In the genomic region with DNA sequence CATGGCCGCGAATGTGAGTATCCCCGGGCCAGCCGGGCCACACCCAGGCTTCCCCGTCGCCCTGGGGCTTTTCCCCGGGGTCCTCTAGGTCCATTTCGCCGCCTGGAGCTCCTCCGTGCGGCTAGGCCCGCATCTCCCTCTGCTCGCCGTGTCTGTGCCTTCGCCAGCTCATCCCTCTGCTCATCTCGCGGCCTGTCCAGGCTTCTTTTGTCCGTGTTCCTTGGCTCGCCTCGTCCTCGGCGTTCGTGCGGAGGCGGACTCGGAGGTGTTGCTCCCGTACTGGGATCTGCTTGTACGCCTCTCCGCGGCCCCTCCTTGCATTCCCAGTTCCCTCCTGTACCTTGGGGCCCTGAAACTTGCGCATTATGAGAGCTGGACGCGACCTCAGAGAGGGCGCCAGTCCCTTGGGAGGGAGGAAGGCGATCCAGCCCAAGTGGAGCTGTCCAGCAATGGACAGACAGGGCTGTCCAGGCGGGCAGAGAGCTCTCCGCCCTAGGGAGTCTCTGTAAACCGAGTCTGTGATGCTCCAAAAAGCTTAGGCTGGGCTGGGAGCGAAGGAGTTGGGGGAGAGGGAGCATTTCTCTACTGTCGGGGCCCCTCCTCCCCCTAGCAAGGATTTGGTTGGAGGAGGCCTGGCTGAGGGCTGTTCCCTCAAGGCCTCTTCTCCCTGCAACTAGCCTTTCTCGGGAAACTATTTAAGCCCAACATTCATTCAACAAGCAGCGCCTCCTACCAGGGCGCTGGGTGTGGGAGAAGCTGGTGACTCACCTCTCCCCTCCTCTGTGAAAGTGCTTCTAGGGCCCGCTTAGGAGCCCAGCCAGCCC, we compare ENCODE assay signal across 8 cellular contexts. TPM values are rescaled to one million over a fixed set of nuclear protein-coding genes. Genes with fewer than 3 reads are reported as not detected.
DNase-seq lines count a peak whose midpoint lies in the region; ATAC-seq, FAIRE-seq and TF ChIP-seq lines count a peak whose summit lies in the region.

No MANE protein-coding gene starts in this region.

- H3K27me3 ChIP-seq in tibial nerve = no peaks in the 10 kb centered on the region

- no peak for TF ChIP-seq POLR2A in tibial nerve (IDR thresholded peaks at IDR 0.05)

- H3K4me1 ChIP-seq in tibial nerve = peaks cover 3 to 46% (median 27%) of the 10 kb centered on the region in 4 donors

- peak overlapping the region; percentile 69 to 98 (median 92) for H3K27ac ChIP-seq in tibial nerve

- H3K36me3 ChIP-seq in tibial nerve = peaks cover 0 to 49% (median 0%) of the 10 kb centered on the region in 3 donors

- WGBS in tibial nerve, 2 donors = 1% methylated on average over 34 to 35 of the region's 44 CpGs

- H3K9me3 ChIP-seq in tibial nerve = no peaks in the 10 kb centered on the region

- DNase-seq in AG09319 (ENCODE audit: extremely low read depth, low read depth) = peak; percentile 85
- peak; percentile 81 for DNase-seq in RCC 7860 (ENCODE audit: low spot score)
- DNase-seq in activated effector memory CD4-positive, alpha-beta T cell treated with anti-CD3 and anti-CD28 coated beads, Interleukin-2, amount 50 U/mL, for 16 hours = peak; percentile 88
- peak; percentile 85 for DNase-seq in glomerular visceral epithelial cell (ENCODE audit: extremely low spot score)
- DNase-seq in occipital lobe (lab: John Stamatoyannopoulos, UW) = peak; percentile 66
- peak in 1 of 2 donors; percentile 38 for DNase-seq in tibial nerve (ENCODE audit: low spot score in 2 of 2)

- FAIRE-seq in RCC 7860 (lab: Jason Lieb, UNC) = peak; percentile 7

- TF ChIP-seq EP300 in tibial nerve (IDR thresholded peaks at IDR 0.05) = peak in 1 of 2 donors; percentile 47

- peak; percentile 26 for ATAC-seq in GM19035 (IDR thresholded peaks at IDR 0.05; ENCODE audit: unreplicated experiment)
- peak; percentile 36 for ATAC-seq in HG03354 (IDR thresholded peaks at IDR 0.05; ENCODE audit: poor library complexity, severe bottlenecking, unreplicated experiment)

- TF ChIP-seq CTCF in AG09319 (IDR thresholded peaks at IDR 0.05; ENCODE audit: low read depth, low read length) (peak; percentile 13), tibial nerve (IDR thresholded peaks at IDR 0.05) (no peak)

- H3K4me3 ChIP-seq in tibial nerve = peak overlapping the region; percentile 72 to 95 (median 82)

RNA-seq across cellular contexts. Expression of a gene that starts 0.6 kb away (rescaled TPM):
- total RNA-seq in occipital lobe (44.1 TPM), tibial nerve (100 to 1,000 TPM in 3 of 4 donors, 10 to 100 TPM in 1; 99.9 to 130 (median 120) TPM)

RNA-seq across cellular contexts. Expression of a gene that starts 0.7 kb away (rescaled TPM):
- total RNA-seq in occipital lobe (8.7 TPM), tibial nerve (10 to 100 TPM; 10.7 to 17.7 (median 13.8) TPM)

RNA-seq across cellular contexts. Expression of a gene that starts 53.0 kb away (rescaled TPM):
- total RNA-seq in occipital lobe (10.6 TPM), tibial nerve (10 to 100 TPM; 47.7 to 77.1 (median 61.3) TPM)

RNA-seq across cellular contexts. Expression of a gene that starts 53.2 kb away (rescaled TPM):
- 11.1 TPM for total RNA-seq in occipital lobe
- total RNA-seq in tibial nerve = 1 to 10 TPM; 4.8 to 7.9 (median 5.8) TPM
